1 cellular context compared by ENCODE assay signal in the genomic region with DNA sequence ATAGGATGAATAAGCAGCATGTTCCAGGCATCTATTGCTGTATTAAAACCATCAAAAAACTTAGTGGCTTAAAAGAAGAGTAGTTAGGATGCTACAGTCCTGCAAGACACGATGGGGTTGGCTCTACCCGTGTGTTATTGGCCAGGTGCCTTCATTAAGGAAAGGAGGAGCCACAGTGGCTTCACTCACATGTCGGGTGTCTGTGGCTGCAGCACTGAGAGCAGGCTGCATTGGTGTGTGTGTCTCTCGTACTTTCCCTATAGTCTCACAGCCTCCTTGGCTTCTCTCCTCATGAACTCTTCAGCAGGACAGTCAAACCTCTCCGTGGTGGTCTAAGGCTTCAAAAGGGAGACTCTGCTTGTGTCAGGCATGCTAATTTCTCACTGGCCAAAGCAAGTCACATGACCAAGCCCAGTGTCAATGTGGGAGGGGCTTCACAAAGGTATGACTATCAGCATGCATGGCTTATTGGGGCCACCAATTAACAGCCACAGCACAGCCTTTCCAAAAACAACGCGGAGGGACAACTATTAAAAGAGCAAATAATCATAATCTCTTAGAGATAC.
TF ChIP-seq lines count a peak whose summit lies in the region.

No MANE protein-coding gene starts in this region.

TF ChIP-seq in GM23338, 12 proteins besides CTCF, POLR2A, EP300 and RAD21 (continued from another document):
- TF ChIP-seq CREB1 (CRISPR knock-in tag; IDR thresholded peaks at IDR 0.05; ENCODE audit: low read depth) (no peak), ZNF114 (CRISPR knock-in tag; IDR thresholded peaks at IDR 0.05) (no peak)
